Comparison of ENCODE assay signal across 13 cellular contexts in genomic region chr19:13979224-13979623, GRCh38. TPM values are rescaled to one million over a fixed set of nuclear protein-coding genes. Genes with fewer than 3 reads are reported as not detected.
DNase-seq lines count a peak whose midpoint lies in the region; ATAC-seq, FAIRE-seq and TF ChIP-seq lines count a peak whose summit lies in the region.
"Had no signal": no experiment of that assay in that cellular context is flagged by ENCODE, and none has a peak within 500 bp of the region (broad histone marks: within the 10 kb centered on the region; RNA-seq: fewer than 3 reads in every experiment).

No MANE protein-coding gene starts in this region.

- no peak for TF ChIP-seq EP300 in esophagus muscularis mucosa (IDR thresholded peaks at IDR 0.05)

- H3K27ac ChIP-seq in esophagus muscularis mucosa (replicated peaks in 1 of 4) (peak overlapping the region; percentile 66 to 80 (median 76)), muscle layer of colon (ENCODE audit: low read depth, low read length) (peak overlapping the region; percentile 34), urinary bladder (ENCODE audit: low read depth) (no peak overlapping the region)

- H3K4me3 ChIP-seq in esophagus muscularis mucosa (peak overlapping the region; percentile 60 to 71 (median 68)), muscle layer of colon (ENCODE audit: low read depth in 1 of 2, low read length in 2 of 2) (peak overlapping the region; percentile 33 to 41), urinary bladder (ENCODE audit: low read depth, low read length) (peak overlapping the region; percentile 46)
- H3K4me3 ChIP-seq: HAP-1 had no signal

- H3K4me3 Mint-ChIP-seq in activated naive CD8-positive, alpha-beta T cell, result peak overlapping the region; percentile 35
- no peak overlapping the region for H3K4me3 Mint-ChIP-seq in activated naive CD8-positive, alpha-beta T cell treated with anti-CD3 and anti-CD28 coated beads, Interleukin-2, amount 50 U/mL, for 24 hours
- no peak overlapping the region for H3K4me3 Mint-ChIP-seq in activated naive CD4-positive, alpha-beta T cell treated with anti-CD3 and anti-CD28 coated beads for 36 hours

- peaks cover 0 to 27% (median 13%) of the 10 kb centered on the region in 4 donors for H3K36me3 ChIP-seq in esophagus muscularis mucosa
- H3K36me3 ChIP-seq in muscle layer of colon (ENCODE audit: insufficient read depth, low read length), result no peaks in the 10 kb centered on the region
- H3K36me3 ChIP-seq in urinary bladder (ENCODE audit: insufficient read depth), result no peaks in the 10 kb centered on the region

- TF ChIP-seq CTCF in esophagus muscularis mucosa (IDR thresholded peaks at IDR 0.05), result no peak

- H3K27me3 ChIP-seq in esophagus muscularis mucosa (no peaks in the 10 kb centered on the region), muscle layer of colon (ENCODE audit: control insufficient read depth in 1 of 2, insufficient read depth in 2 of 2, low read length in 2 of 2) (no peaks in the 10 kb centered on the region)

- WGBS in esophagus muscularis mucosa, result 0% methylated on average over 1 of the region's 13 CpGs
- WGBS in urinary bladder, result 19% methylated on average over 13 of the region's 13 CpGs

- DNase-seq in activated naive CD8-positive, alpha-beta T cell treated with anti-CD3 and anti-CD28 coated beads, Interleukin-2, amount 50 U/mL, for 24 hours, result no peak
- DNase-seq in esophagus muscularis mucosa (ENCODE audit: extremely low spot score) (no peak), GM12892 (ENCODE audit: insufficient read length) (no peak)
- DNase-seq in activated naive CD4-positive, alpha-beta T cell treated with anti-CD3 and anti-CD28 coated beads for 36 hours, result no peak
- DNase-seq: activated T-cell treated with anti-CD3 and anti-CD28 coated beads for 4 hours had no signal

- H3K9me3 ChIP-seq in esophagus muscularis mucosa (no peaks in the 10 kb centered on the region), muscle layer of colon (ENCODE audit: low read length) (no peaks in the 10 kb centered on the region)
- H3K9me3 ChIP-seq: HAP-1 had no signal

- no peaks in the 10 kb centered on the region for H3K36me3 Mint-ChIP-seq in activated naive CD8-positive, alpha-beta T cell
- H3K36me3 Mint-ChIP-seq in activated naive CD8-positive, alpha-beta T cell treated with anti-CD3 and anti-CD28 coated beads, Interleukin-2, amount 50 U/mL, for 24 hours (ENCODE audit: low read depth), result no peaks in the 10 kb centered on the region
- peaks cover 8% of the 10 kb centered on the region for H3K36me3 Mint-ChIP-seq in activated naive CD4-positive, alpha-beta T cell treated with anti-CD3 and anti-CD28 coated beads for 36 hours (ENCODE audit: low read depth)

- no peaks in the 10 kb centered on the region for H3K27me3 Mint-ChIP-seq in activated naive CD8-positive, alpha-beta T cell
- H3K27me3 Mint-ChIP-seq in activated naive CD8-positive, alpha-beta T cell treated with anti-CD3 and anti-CD28 coated beads, Interleukin-2, amount 50 U/mL, for 24 hours, result no peaks in the 10 kb centered on the region
- H3K27me3 Mint-ChIP-seq in activated naive CD4-positive, alpha-beta T cell treated with anti-CD3 and anti-CD28 coated beads for 36 hours (ENCODE audit: low read depth), result no peaks in the 10 kb centered on the region

- TF ChIP-seq POLR2A in esophagus muscularis mucosa (IDR thresholded peaks at IDR 0.05; ENCODE audit: low read depth), result no peak
- no peak for TF ChIP-seq POLR2A in GM12892 (IDR thresholded peaks at IDR 0.05; ENCODE audit: low read depth, low read length)

- H3K9ac ChIP-seq in muscle layer of colon (ENCODE audit: low read length), result no peak overlapping the region

- no peak for FAIRE-seq in GM12892 (lab: Jason Lieb, UNC)
- FAIRE-seq: GM12891 had no signal

- H3K27ac Mint-ChIP-seq in activated naive CD8-positive, alpha-beta T cell, result peak overlapping the region; percentile 50
- H3K27ac Mint-ChIP-seq in activated naive CD8-positive, alpha-beta T cell treated with anti-CD3 and anti-CD28 coated beads, Interleukin-2, amount 50 U/mL, for 24 hours, result no peak overlapping the region
- H3K27ac Mint-ChIP-seq in activated naive CD4-positive, alpha-beta T cell treated with anti-CD3 and anti-CD28 coated beads for 36 hours, result no peak overlapping the region

- peaks cover 23 to 25% (median 24%) of the 10 kb centered on the region in 4 donors for H3K4me1 ChIP-seq in esophagus muscularis mucosa
- peaks cover 5% of the 10 kb centered on the region for H3K4me1 ChIP-seq in muscle layer of colon (ENCODE audit: insufficient read depth, low read length)
- H3K4me1 ChIP-seq in urinary bladder (ENCODE audit: insufficient read depth), result no peaks in the 10 kb centered on the region
- H3K4me1 ChIP-seq: HAP-1 had no signal

- no peak for ATAC-seq in activated naive CD8-positive, alpha-beta T cell treated with anti-CD3 and anti-CD28 coated beads, Interleukin-2, amount 50 U/mL, for 24 hours
- ATAC-seq in GM21619 (IDR thresholded peaks at IDR 0.05; ENCODE audit: unreplicated experiment), result no peak

- peaks cover 37% of the 10 kb centered on the region for H3K4me1 Mint-ChIP-seq in activated naive CD8-positive, alpha-beta T cell (ENCODE audit: low read depth)
- peaks cover 23% of the 10 kb centered on the region for H3K4me1 Mint-ChIP-seq in activated naive CD8-positive, alpha-beta T cell treated with anti-CD3 and anti-CD28 coated beads, Interleukin-2, amount 50 U/mL, for 24 hours
- peaks cover 22% of the 10 kb centered on the region for H3K4me1 Mint-ChIP-seq in activated naive CD4-positive, alpha-beta T cell treated with anti-CD3 and anti-CD28 coated beads for 36 hours (ENCODE audit: low read depth)

- intact Hi-C loops in esophagus muscularis mucosa (cut with DNase I), result no loop called here
- intact Hi-C loops in activated naive CD4-positive, alpha-beta T cell treated with anti-CD3 and anti-CD28 coated beads for 36 hours (cut with micrococcal nuclease), result no loop called here

- no peaks in the 10 kb centered on the region for H3K9me3 Mint-ChIP-seq in activated naive CD8-positive, alpha-beta T cell (ENCODE audit: low read depth)
- no peaks in the 10 kb centered on the region for H3K9me3 Mint-ChIP-seq in activated naive CD8-positive, alpha-beta T cell treated with anti-CD3 and anti-CD28 coated beads, Interleukin-2, amount 50 U/mL, for 24 hours
- no peaks in the 10 kb centered on the region for H3K9me3 Mint-ChIP-seq in activated naive CD4-positive, alpha-beta T cell treated with anti-CD3 and anti-CD28 coated beads for 36 hours

- CTCF ChIA-PET in activated naive CD4-positive, alpha-beta T cell treated with anti-CD3 and anti-CD28 coated beads for 36 hours (lab: Charles Lee), result no interaction called here

RNA-seq across cellular contexts. Expression of gene RFX1, which starts 26.9 kb away (rescaled TPM):
- total RNA-seq in esophagus muscularis mucosa (1 to 10 TPM; 2.9 to 8.9 (median 4.5) TPM), urinary bladder (2.9 TPM)
- 8.1 TPM for polyA plus RNA-seq in urinary bladder
- 10 to 100 TPM; 13.8 to 14.0 TPM for total RNA-seq in activated naive CD4-positive, alpha-beta T cell treated with anti-CD3 and anti-CD28 coated beads for 36 hours
- 0.66 TPM for polyA plus RNA-seq in GM12892 (2012; ENCODE audit: missing spikeins)

RNA-seq across cellular contexts. Expression of gene DCAF15, which starts 26.9 kb away (rescaled TPM):
- total RNA-seq in esophagus muscularis mucosa (10 to 100 TPM in 3 of 4 donors, 1 to 10 TPM in 1; 9.8 to 23.9 (median 13.4) TPM), urinary bladder (6.6 TPM)
- polyA plus RNA-seq in urinary bladder, result 26.0 TPM
- total RNA-seq in activated naive CD4-positive, alpha-beta T cell treated with anti-CD3 and anti-CD28 coated beads for 36 hours, result 10 to 100 TPM; 67.7 to 70.6 TPM
- 17.4 TPM for polyA plus RNA-seq in GM12892 (2012; ENCODE audit: missing spikeins)

RNA-seq across cellular contexts. Expression of gene PODNL1, which starts 41.0 kb away (rescaled TPM):
- total RNA-seq in esophagus muscularis mucosa (under 1 TPM in 2 of 4 donors, not detected in 2; 0.66 to 0.69 TPM), urinary bladder (0.21 TPM)
- 2.4 TPM for polyA plus RNA-seq in urinary bladder
- total RNA-seq in activated naive CD4-positive, alpha-beta T cell treated with anti-CD3 and anti-CD28 coated beads for 36 hours, result under 1 TPM in 1 of 2 experiments, not detected in 1; 0.29 TPM
- polyA plus RNA-seq in GM12892 (2012; ENCODE audit: missing spikeins), result 0.61 TPM

RNA-seq across cellular contexts. Expression of gene RLN3, which starts 48.7 kb away (rescaled TPM):
- not detected for total RNA-seq in esophagus muscularis mucosa
- not detected for total RNA-seq in urinary bladder
- not detected for polyA plus RNA-seq in urinary bladder
- not detected for total RNA-seq in activated naive CD4-positive, alpha-beta T cell treated with anti-CD3 and anti-CD28 coated beads for 36 hours
- not detected for polyA plus RNA-seq in GM12892 (2012; ENCODE audit: missing spikeins)
- total RNA-seq: pulmonary artery endothelial cell, subcutaneous adipose tissue had no signal

RNA-seq across cellular contexts. Expression of gene IL27RA, which starts 52.3 kb away (rescaled TPM):
- 1 to 10 TPM; 3.0 to 5.5 (median 4.5) TPM for total RNA-seq in esophagus muscularis mucosa
- 2.0 TPM for total RNA-seq in urinary bladder
- 4.8 TPM for polyA plus RNA-seq in urinary bladder
- 10 to 100 TPM; 59.3 to 59.4 TPM for total RNA-seq in activated naive CD4-positive, alpha-beta T cell treated with anti-CD3 and anti-CD28 coated beads for 36 hours
- polyA plus RNA-seq in GM12892 (2012; ENCODE audit: missing spikeins), result 6.5 TPM
